Comparison of ENCODE assay signal across 2 cellular contexts in the genomic region with DNA sequence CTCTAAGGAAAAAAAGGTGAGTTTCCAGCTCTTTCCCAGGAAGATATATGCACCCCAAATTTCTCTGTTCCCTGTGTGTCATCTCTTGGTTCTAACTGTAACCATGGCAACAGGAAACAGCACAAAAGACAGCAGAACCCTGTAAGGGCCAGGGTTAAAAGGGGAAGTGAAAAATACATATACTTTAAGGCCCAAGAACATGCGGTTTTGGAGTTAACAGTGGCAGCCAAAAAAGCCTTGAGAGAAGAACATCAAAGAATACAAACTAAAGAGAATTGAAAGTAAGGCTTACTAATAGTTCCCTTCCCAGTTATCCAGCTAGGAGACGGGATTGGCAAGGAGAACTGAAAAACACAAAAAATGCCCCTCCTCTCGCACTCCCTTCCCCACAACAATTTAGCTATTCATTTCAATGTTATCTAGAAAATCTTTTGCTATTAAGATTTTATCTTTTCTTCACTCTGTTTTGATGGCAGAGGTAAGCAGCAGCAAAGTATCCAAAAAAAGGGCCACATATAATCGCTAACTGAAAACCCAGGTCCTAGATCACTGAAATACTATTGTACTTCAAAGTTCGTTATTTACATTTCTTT.
TF ChIP-seq lines count a peak whose summit lies in the region.

No MANE protein-coding gene starts in this region.

TF ChIP-seq in HEK293, 187 proteins besides CTCF, POLR2A, EP300 and RAD21:
- TF ChIP-seq ZNF10 (tag by site-specific recombination; IDR thresholded peaks at IDR 0.05) (no peak), ZNF140 (tag by site-specific recombination; IDR thresholded peaks at IDR 0.05) (no peak), ZNF776 (tag by site-specific recombination; IDR thresholded peaks at IDR 0.05; ENCODE audit: borderline replicate concordance) (no peak), TRIM28 (IDR thresholded peaks at IDR 0.05; ENCODE audit: borderline replicate concordance, low read length) (no peak), ZNF211 (tag by site-specific recombination; IDR thresholded peaks at IDR 0.05; ENCODE audit: low read depth) (no peak), KLF16 (tag by site-specific recombination; IDR thresholded peaks at IDR 0.05) (no peak), ZNF239 (tag by site-specific recombination; IDR thresholded peaks at IDR 0.05) (no peak), TCF7L2 (IDR thresholded peaks at IDR 0.05; ENCODE audit: borderline replicate concordance, low read depth, low read length) (no peak)

TF ChIP-seq in K562, 482 proteins besides CTCF, POLR2A, EP300 and RAD21 (continues in another document):
- peak; percentile 8 for TF ChIP-seq TBP (optimal IDR thresholded peaks at IDR 0.05; ENCODE audit: low read depth, low read length)
- TF ChIP-seq ZNF23 (CRISPR knock-in tag; IDR thresholded peaks at IDR 0.05), result no peak
- TF ChIP-seq RFX1 (IDR thresholded peaks at IDR 0.05), result peak; percentile 100
- 0 out of 4 replicates have a peak, but pooled peaks of 1 of the 2 experiments have one; percentile 17 for TF ChIP-seq FOXK2 (conservative IDR thresholded peaks at IDR 0.05 in 1 of 2, IDR thresholded peaks at IDR 0.05 in 1 of 2; ENCODE audit: low read depth in 2 of 2)
- TF ChIP-seq, protein P1, sequence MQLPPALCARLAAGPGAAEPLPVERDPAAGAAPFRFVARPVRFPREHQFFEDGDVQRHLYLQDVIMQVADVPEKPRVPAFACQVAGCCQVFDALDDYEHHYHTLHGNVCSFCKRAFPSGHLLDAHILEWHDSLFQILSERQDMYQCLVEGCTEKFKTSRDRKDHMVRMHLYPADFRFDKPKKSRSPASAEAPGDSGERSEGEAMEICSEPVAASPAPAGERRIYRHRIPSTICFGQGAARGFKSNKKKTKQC (CRISPR knock-in tag; IDR thresholded peaks at IDR 0.05), result no peak
- TF ChIP-seq TCF3 (CRISPR knock-in tag; IDR thresholded peaks at IDR 0.05), result no peak
- no peak for TF ChIP-seq CREM (IDR thresholded peaks at IDR 0.05; ENCODE audit: low read depth)
- no peak for TF ChIP-seq ZNF175 (CRISPR knock-in tag; IDR thresholded peaks at IDR 0.05; ENCODE audit: low read depth)
- no peak for TF ChIP-seq KDM1A (IDR thresholded peaks at IDR 0.05)
- TF ChIP-seq NFATC3 (IDR thresholded peaks at IDR 0.05), result 0 out of 2 replicates have a peak, but pooled peaks have one; percentile 15
- TF ChIP-seq, protein P2, sequence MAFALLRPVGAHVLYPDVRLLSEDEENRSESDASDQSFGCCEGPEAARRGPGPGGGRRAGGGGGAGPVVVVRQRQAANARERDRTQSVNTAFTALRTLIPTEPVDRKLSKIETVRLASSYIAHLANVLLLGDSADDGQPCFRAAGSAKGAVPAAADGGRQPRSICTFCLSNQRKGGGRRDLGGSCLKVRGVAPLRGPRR (CRISPR knock-in tag; IDR thresholded peaks at IDR 0.05), result no peak
- peak; percentile 93 for TF ChIP-seq BMI1 (IDR thresholded peaks at IDR 0.05; ENCODE audit: low read length)
- no peak for TF ChIP-seq ZNF717 (CRISPR knock-in tag; IDR thresholded peaks at IDR 0.05)
- no peak for TF ChIP-seq ZNF436 (CRISPR knock-in tag; IDR thresholded peaks at IDR 0.05)
- no peak for TF ChIP-seq TRIM28 (IDR thresholded peaks at IDR 0.05)
- peak; percentile 91 for TF ChIP-seq FOXJ3 (CRISPR knock-in tag; IDR thresholded peaks at IDR 0.05)
- TF ChIP-seq MXI1 (IDR thresholded peaks at IDR 0.05; ENCODE audit: low read depth, low read length), result peak; percentile 86; the same call in 1 of the 2 replicates
- TF ChIP-seq, protein P3, sequence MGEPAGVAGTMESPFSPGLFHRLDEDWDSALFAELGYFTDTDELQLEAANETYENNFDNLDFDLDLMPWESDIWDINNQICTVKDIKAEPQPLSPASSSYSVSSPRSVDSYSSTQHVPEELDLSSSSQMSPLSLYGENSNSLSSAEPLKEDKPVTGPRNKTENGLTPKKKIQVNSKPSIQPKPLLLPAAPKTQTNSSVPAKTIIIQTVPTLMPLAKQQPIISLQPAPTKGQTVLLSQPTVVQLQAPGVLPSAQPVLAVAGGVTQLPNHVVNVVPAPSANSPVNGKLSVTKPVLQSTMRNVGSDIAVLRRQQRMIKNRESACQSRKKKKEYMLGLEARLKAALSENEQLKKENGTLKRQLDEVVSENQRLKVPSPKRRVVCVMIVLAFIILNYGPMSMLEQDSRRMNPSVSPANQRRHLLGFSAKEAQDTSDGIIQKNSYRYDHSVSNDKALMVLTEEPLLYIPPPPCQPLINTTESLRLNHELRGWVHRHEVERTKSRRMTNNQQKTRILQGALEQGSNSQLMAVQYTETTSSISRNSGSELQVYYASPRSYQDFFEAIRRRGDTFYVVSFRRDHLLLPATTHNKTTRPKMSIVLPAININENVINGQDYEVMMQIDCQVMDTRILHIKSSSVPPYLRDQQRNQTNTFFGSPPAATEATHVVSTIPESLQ (CRISPR knock-in tag; IDR thresholded peaks at IDR 0.05), result no peak
- TF ChIP-seq SMARCB1 (IDR thresholded peaks at IDR 0.05; ENCODE audit: insufficient read length, low read depth), result no peak
- TF ChIP-seq SAFB (IDR thresholded peaks at IDR 0.05; ENCODE audit: borderline replicate concordance, low read depth, low read length), result no peak
- TF ChIP-seq ZFX (CRISPR knock-in tag; IDR thresholded peaks at IDR 0.05), result peak; percentile 49; the same call in 1 of the 2 replicates
- TF ChIP-seq, protein P4, sequence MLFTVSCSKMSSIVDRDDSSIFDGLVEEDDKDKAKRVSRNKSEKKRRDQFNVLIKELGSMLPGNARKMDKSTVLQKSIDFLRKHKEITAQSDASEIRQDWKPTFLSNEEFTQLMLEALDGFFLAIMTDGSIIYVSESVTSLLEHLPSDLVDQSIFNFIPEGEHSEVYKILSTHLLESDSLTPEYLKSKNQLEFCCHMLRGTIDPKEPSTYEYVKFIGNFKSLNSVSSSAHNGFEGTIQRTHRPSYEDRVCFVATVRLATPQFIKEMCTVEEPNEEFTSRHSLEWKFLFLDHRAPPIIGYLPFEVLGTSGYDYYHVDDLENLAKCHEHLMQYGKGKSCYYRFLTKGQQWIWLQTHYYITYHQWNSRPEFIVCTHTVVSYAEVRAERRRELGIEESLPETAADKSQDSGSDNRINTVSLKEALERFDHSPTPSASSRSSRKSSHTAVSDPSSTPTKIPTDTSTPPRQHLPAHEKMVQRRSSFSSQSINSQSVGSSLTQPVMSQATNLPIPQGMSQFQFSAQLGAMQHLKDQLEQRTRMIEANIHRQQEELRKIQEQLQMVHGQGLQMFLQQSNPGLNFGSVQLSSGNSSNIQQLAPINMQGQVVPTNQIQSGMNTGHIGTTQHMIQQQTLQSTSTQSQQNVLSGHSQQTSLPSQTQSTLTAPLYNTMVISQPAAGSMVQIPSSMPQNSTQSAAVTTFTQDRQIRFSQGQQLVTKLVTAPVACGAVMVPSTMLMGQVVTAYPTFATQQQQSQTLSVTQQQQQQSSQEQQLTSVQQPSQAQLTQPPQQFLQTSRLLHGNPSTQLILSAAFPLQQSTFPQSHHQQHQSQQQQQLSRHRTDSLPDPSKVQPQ (CRISPR knock-in tag; IDR thresholded peaks at IDR 0.05; ENCODE audit: borderline replicate concordance), result no peak
- TF ChIP-seq, protein P5, sequence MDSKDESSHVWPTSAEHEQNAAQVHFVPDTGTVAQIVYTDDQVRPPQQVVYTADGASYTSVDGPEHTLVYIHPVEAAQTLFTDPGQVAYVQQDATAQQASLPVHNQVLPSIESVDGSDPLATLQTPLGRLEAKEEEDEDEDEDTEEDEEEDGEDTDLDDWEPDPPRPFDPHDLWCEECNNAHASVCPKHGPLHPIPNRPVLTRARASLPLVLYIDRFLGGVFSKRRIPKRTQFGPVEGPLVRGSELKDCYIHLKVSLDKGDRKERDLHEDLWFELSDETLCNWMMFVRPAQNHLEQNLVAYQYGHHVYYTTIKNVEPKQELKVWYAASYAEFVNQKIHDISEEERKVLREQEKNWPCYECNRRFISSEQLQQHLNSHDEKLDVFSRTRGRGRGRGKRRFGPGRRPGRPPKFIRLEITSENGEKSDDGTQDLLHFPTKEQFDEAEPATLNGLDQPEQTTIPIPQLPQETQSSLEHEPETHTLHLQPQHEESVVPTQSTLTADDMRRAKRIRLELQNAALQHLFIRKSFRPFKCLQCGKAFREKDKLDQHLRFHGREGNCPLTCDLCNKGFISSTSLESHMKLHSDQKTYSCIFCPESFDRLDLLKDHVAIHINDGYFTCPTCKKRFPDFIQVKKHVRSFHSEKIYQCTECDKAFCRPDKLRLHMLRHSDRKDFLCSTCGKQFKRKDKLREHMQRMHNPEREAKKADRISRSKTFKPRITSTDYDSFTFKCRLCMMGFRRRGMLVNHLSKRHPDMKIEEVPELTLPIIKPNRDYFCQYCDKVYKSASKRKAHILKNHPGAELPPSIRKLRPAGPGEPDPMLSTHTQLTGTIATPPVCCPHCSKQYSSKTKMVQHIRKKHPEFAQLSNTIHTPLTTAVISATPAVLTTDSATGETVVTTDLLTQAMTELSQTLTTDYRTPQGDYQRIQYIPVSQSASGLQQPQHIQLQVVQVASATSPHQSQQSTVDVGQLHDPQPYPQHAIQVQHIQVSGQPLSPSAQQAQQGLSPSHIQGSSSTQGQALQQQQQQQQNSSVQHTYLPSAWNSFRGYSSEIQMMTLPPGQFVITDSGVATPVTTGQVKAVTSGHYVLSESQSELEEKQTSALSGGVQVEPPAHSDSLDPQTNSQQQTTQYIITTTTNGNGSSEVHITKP (IDR thresholded peaks at IDR 0.05; ENCODE audit: partially characterized antibody), result no peak
- TF ChIP-seq KAT2B (IDR thresholded peaks at IDR 0.05; ENCODE audit: low read depth, low read length), result no peak
- 0 out of 2 replicates have a peak, but pooled peaks have one; percentile 41 for TF ChIP-seq BACH1 (tag; IDR thresholded peaks at IDR 0.05)
- no peak for TF ChIP-seq CBX1 (IDR thresholded peaks at IDR 0.05; ENCODE audit: low read depth)
- TF ChIP-seq FOXJ2 (tag; IDR thresholded peaks at IDR 0.05), result peak; percentile 90
- TF ChIP-seq PYGO2 (tag; IDR thresholded peaks at IDR 0.05), result no peak
- TF ChIP-seq HIVEP1 (CRISPR knock-in tag; IDR thresholded peaks at IDR 0.05), result no peak
- no peak for TF ChIP-seq ZNF217 (CRISPR knock-in tag; IDR thresholded peaks at IDR 0.05)
- no peak for TF ChIP-seq MED1 (CRISPR knock-in tag; IDR thresholded peaks at IDR 0.05; ENCODE audit: borderline replicate concordance)
- no peak for TF ChIP-seq GTF2F1 (IDR thresholded peaks at IDR 0.05; ENCODE audit: low read depth, low read length)
- TF ChIP-seq, protein P6, sequence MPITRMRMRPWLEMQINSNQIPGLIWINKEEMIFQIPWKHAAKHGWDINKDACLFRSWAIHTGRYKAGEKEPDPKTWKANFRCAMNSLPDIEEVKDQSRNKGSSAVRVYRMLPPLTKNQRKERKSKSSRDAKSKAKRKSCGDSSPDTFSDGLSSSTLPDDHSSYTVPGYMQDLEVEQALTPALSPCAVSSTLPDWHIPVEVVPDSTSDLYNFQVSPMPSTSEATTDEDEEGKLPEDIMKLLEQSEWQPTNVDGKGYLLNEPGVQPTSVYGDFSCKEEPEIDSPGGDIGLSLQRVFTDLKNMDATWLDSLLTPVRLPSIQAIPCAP (CRISPR knock-in tag; IDR thresholded peaks at IDR 0.05; ENCODE audit: borderline replicate concordance), result no peak
- no peak for TF ChIP-seq RUNX1 (IDR thresholded peaks at IDR 0.05; ENCODE audit: low read depth)
- TF ChIP-seq XRCC5 (IDR thresholded peaks at IDR 0.05; ENCODE audit: low read depth, low read length), result no peak
- peak; percentile 47 for TF ChIP-seq NEUROD1 (IDR thresholded peaks at IDR 0.05; ENCODE audit: borderline replicate concordance, low read depth, low read length, partially characterized antibody)
- TF ChIP-seq SMARCE1 (IDR thresholded peaks at IDR 0.05), result peak; percentile 12; the same call in 1 of the 2 replicates
- TF ChIP-seq KAT7 (CRISPR knock-in tag; IDR thresholded peaks at IDR 0.05; ENCODE audit: borderline replicate concordance), result peak; percentile 17; the same call in 1 of the 2 replicates
- TF ChIP-seq, protein P7, sequence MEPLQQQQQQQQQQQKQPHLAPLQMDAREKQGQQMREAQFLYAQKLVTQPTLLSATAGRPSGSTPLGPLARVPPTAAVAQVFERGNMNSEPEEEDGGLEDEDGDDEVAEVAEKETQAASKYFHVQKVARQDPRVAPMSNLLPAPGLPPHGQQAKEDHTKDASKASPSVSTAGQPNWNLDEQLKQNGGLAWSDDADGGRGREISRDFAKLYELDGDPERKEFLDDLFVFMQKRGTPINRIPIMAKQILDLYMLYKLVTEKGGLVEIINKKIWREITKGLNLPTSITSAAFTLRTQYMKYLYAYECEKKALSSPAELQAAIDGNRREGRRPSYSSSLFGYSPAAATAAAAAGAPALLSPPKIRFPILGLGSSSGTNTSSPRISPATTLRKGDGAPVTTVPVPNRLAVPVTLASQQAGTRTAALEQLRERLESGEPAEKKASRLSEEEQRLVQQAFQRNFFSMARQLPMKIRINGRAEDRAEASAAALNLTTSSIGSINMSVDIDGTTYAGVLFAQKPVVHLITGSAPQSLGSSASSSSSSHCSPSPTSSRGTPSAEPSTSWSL (CRISPR knock-in tag; IDR thresholded peaks at IDR 0.05; ENCODE audit: borderline replicate concordance), result no peak
- no peak for TF ChIP-seq TCF7L2 (IDR thresholded peaks at IDR 0.05; ENCODE audit: low read depth, low read length)
- TF ChIP-seq CSDE1 (IDR thresholded peaks at IDR 0.05), result peak in 1 of 2 experiments; percentile 94; a peak in 2 of 4 replicates
- TF ChIP-seq SIN3A (IDR thresholded peaks at IDR 0.05; ENCODE audit: borderline replicate concordance in 2 of 2, control insufficient read depth in 1 of 2, low read depth in 2 of 2, low read length in 2 of 2), result 0 out of 4 replicates have a peak, but pooled peaks of 1 of the 2 experiments have one; percentile 54
- TF ChIP-seq, protein P8, sequence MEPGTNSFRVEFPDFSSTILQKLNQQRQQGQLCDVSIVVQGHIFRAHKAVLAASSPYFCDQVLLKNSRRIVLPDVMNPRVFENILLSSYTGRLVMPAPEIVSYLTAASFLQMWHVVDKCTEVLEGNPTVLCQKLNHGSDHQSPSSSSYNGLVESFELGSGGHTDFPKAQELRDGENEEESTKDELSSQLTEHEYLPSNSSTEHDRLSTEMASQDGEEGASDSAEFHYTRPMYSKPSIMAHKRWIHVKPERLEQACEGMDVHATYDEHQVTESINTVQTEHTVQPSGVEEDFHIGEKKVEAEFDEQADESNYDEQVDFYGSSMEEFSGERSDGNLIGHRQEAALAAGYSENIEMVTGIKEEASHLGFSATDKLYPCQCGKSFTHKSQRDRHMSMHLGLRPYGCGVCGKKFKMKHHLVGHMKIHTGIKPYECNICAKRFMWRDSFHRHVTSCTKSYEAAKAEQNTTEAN (CRISPR knock-in tag; IDR thresholded peaks at IDR 0.05), result no peak
- TF ChIP-seq, protein P9, sequence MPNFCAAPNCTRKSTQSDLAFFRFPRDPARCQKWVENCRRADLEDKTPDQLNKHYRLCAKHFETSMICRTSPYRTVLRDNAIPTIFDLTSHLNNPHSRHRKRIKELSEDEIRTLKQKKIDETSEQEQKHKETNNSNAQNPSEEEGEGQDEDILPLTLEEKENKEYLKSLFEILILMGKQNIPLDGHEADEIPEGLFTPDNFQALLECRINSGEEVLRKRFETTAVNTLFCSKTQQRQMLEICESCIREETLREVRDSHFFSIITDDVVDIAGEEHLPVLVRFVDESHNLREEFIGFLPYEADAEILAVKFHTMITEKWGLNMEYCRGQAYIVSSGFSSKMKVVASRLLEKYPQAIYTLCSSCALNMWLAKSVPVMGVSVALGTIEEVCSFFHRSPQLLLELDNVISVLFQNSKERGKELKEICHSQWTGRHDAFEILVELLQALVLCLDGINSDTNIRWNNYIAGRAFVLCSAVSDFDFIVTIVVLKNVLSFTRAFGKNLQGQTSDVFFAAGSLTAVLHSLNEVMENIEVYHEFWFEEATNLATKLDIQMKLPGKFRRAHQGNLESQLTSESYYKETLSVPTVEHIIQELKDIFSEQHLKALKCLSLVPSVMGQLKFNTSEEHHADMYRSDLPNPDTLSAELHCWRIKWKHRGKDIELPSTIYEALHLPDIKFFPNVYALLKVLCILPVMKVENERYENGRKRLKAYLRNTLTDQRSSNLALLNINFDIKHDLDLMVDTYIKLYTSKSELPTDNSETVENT (CRISPR knock-in tag; IDR thresholded peaks at IDR 0.05), result no peak
